ENCODE assay signal across 26 cellular contexts in genomic region chr2:109405833-109406232, GRCh38.
"Had no signal": no experiment of that assay in that cellular context is flagged by ENCODE, and none has a peak within 500 bp of the region (broad histone marks: within the 10 kb centered on the region; RNA-seq: fewer than 3 reads in every experiment).

No MANE protein-coding gene starts in this region.

- H3K27ac ChIP-seq: breast epithelium, SK-N-MC had no signal

- H3K4me3 ChIP-seq: breast epithelium, MG63, SK-N-MC had no signal

- H3K27me3 Mint-ChIP-seq: activated CD4-positive, alpha-beta memory T cell treated with anti-CD3 and anti-CD28 coated beads for 36 hours; activated CD4-positive, alpha-beta T cell treated with anti-CD3 and anti-CD28 coated beads, Interleukin-2, amount 10 ng/mL, durations not matched to agents 7 days and 5 days; T-cell had no signal

- ATAC-seq: activated T-cell treated with anti-CD3 and anti-CD28 coated beads, Interleukin-2, amount 50 U/mL, for 4 hours; Right ventricle myocardium inferior; T-cell had no signal

- H3K4me3 Mint-ChIP-seq: activated CD4-positive, alpha-beta memory T cell treated with anti-CD3 and anti-CD28 coated beads for 36 hours; activated CD4-positive, alpha-beta T cell treated with anti-CD3 and anti-CD28 coated beads, Interleukin-2, amount 10 ng/mL, durations not matched to agents 7 days and 5 days; activated T-cell treated with anti-CD3 and anti-CD28 coated beads, Interleukin-2, amount 50 U/mL, for 4 hours; T-cell had no signal

- DNase-seq: activated CD4-positive, alpha-beta memory T cell treated with anti-CD3 and anti-CD28 coated beads for 36 hours; activated CD4-positive, alpha-beta T cell treated with anti-CD3 and anti-CD28 coated beads, Interleukin-2, amount 10 ng/mL, durations not matched to agents 7 days and 5 days; activated CD4-positive, CD25-positive, alpha-beta regulatory T cell; activated CD8-positive, alpha-beta memory T cell treated with anti-CD3 and anti-CD28 coated beads for 24 hours; activated effector memory CD4-positive, alpha-beta T cell treated with anti-CD3 and anti-CD28 coated beads, Interleukin-2, amount 50 U/mL, for 16 hours; activated naive CD4-positive, alpha-beta T cell treated with Interleukin-2 at 50 U/mL for 16 hours; activated T-cell treated with anti-CD3 and anti-CD28 coated beads, Interleukin-2, amount 50 U/mL, for 4 hours; aorta; MG63; MV-4-11; NCI-H1092 treated with DMSO at 0.1 percent for 48 hours; NCI-H1417 treated with DMSO at 0.1 percent for 48 hours; NCI-H1694; NCI-H2029; NCI-H2107; NCI-H2171 treated with DMSO at 0.1 percent for 48 hours; NCI-H345; NCI-H510A; NCI-H526 treated with DMSO at 0.1 percent for 48 hours; NCI-H82; T-cell; T-helper 2 cell; T1000 had no signal

- H3K36me3 Mint-ChIP-seq: activated CD4-positive, alpha-beta memory T cell treated with anti-CD3 and anti-CD28 coated beads for 36 hours; T-cell had no signal

- H3K9me3 Mint-ChIP-seq: activated CD4-positive, alpha-beta memory T cell treated with anti-CD3 and anti-CD28 coated beads for 36 hours; activated CD4-positive, alpha-beta T cell treated with anti-CD3 and anti-CD28 coated beads, Interleukin-2, amount 10 ng/mL, durations not matched to agents 7 days and 5 days; activated T-cell treated with anti-CD3 and anti-CD28 coated beads, Interleukin-2, amount 50 U/mL, for 4 hours; T-cell had no signal

- H3K9me3 ChIP-seq: breast epithelium, MG63 had no signal

- H3K36me3 ChIP-seq: breast epithelium, MG63 had no signal

- H3K4me1 Mint-ChIP-seq: activated CD4-positive, alpha-beta T cell treated with anti-CD3 and anti-CD28 coated beads, Interleukin-2, amount 10 ng/mL, durations not matched to agents 7 days and 5 days had no signal

- H3K27me3 ChIP-seq: breast epithelium, MG63 had no signal

- H3K4me1 ChIP-seq: breast epithelium had no signal

- H3K27ac Mint-ChIP-seq: activated CD4-positive, alpha-beta memory T cell treated with anti-CD3 and anti-CD28 coated beads for 36 hours; activated CD4-positive, alpha-beta T cell treated with anti-CD3 and anti-CD28 coated beads, Interleukin-2, amount 10 ng/mL, durations not matched to agents 7 days and 5 days; T-cell had no signal
